1 cellular context compared by ENCODE assay signal in the genomic region with DNA sequence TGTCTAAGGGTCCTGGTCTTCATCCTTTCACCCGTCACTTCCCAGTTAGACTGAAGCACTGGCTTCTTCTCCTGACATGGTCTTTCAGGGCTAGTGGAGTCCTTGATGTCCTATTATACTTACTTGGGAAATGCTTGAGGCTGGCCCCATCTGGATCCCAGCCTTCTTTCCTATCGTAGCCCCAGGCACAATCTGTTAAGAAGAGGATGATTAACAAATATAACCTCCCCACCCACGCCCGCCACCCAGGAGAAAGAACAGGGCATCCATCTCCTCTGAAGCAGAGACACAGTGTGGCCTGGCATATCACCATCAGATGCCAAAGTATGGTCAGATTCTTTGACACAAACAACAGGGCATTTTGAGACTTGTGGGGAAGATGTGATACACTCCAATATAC.
TF ChIP-seq lines count a peak whose summit lies in the region.

No MANE protein-coding gene starts in this region.

TF ChIP-seq in H1, 55 proteins besides CTCF, POLR2A, EP300 and RAD21:
- no peak for TF ChIP-seq NANOG (IDR thresholded peaks at IDR 0.05; ENCODE audit: insufficient read depth, low read depth, low read length, poor library complexity, severe bottlenecking)
- no peak for TF ChIP-seq CHD7 (IDR thresholded peaks at IDR 0.05; ENCODE audit: insufficient replicate concordance, low read length)
- TF ChIP-seq CHD1 (IDR thresholded peaks at IDR 0.05; ENCODE audit: low read depth, low read length): no peak
- TF ChIP-seq JUND (IDR thresholded peaks at IDR 0.05; ENCODE audit: low read length): no peak
- TF ChIP-seq SIRT6 (IDR thresholded peaks at IDR 0.05; ENCODE audit: low read length): no peak
- TF ChIP-seq ZNF274 (IDR thresholded peaks at IDR 0.05; ENCODE audit: borderline replicate concordance, extremely low read depth, low read length): no peak
TF ChIP-seq in H1: peak in this region for 0.
